In the genomic region with DNA sequence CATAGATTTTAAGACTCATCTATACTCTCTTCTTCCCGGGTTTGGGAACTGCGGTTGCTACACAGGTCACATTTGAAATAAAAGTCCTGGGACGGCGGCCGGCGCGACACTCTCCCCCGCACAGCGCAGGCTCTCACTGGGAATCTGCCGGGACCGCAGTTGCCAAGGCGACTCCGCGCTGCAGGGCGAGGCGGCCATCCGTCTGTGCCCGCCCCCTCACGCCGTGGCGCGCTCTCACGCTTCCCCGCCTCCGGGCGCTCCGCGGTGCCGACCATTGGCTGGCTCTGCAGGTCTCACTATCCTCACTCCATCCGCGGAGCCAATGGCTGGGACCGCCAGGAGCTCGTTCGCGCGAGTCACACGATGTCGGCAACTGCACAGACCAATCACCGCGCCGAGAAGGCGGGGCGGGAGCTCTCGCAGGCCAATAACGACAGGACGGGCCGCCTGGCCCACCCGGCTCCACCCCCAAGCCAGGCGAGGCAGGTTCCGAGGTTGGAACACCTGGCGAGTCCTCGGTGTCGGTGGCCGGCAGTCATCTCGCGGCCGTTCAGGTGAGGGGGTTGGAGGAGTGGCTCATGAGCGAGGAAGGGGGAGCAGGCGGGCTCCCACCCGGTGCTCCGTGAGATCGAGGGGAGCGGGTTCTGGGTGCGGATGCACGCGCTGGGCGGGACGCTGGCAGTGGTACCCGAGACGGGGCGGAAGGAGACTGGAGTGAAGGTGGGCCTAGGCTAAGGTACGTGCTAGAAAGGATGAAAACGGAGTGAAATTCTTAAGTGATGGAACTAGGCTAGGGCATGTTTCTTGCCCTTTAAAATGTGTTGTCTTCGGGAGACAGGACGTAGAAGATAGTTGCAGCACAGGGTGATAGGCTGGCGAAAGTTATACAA, we compare ENCODE assay signal across 1 cellular context.
TF ChIP-seq lines count a peak whose summit lies in the region.

MSMO1 (plus strand) TSS at position 459 of the 890 bp plus-strand sequence. CDS start 5,702 bp downstream, outside the sequence.

TF ChIP-seq in K562, 482 proteins besides CTCF, POLR2A, EP300 and RAD21 (continued from another document and continues in another):
- TF ChIP-seq, protein P1, sequence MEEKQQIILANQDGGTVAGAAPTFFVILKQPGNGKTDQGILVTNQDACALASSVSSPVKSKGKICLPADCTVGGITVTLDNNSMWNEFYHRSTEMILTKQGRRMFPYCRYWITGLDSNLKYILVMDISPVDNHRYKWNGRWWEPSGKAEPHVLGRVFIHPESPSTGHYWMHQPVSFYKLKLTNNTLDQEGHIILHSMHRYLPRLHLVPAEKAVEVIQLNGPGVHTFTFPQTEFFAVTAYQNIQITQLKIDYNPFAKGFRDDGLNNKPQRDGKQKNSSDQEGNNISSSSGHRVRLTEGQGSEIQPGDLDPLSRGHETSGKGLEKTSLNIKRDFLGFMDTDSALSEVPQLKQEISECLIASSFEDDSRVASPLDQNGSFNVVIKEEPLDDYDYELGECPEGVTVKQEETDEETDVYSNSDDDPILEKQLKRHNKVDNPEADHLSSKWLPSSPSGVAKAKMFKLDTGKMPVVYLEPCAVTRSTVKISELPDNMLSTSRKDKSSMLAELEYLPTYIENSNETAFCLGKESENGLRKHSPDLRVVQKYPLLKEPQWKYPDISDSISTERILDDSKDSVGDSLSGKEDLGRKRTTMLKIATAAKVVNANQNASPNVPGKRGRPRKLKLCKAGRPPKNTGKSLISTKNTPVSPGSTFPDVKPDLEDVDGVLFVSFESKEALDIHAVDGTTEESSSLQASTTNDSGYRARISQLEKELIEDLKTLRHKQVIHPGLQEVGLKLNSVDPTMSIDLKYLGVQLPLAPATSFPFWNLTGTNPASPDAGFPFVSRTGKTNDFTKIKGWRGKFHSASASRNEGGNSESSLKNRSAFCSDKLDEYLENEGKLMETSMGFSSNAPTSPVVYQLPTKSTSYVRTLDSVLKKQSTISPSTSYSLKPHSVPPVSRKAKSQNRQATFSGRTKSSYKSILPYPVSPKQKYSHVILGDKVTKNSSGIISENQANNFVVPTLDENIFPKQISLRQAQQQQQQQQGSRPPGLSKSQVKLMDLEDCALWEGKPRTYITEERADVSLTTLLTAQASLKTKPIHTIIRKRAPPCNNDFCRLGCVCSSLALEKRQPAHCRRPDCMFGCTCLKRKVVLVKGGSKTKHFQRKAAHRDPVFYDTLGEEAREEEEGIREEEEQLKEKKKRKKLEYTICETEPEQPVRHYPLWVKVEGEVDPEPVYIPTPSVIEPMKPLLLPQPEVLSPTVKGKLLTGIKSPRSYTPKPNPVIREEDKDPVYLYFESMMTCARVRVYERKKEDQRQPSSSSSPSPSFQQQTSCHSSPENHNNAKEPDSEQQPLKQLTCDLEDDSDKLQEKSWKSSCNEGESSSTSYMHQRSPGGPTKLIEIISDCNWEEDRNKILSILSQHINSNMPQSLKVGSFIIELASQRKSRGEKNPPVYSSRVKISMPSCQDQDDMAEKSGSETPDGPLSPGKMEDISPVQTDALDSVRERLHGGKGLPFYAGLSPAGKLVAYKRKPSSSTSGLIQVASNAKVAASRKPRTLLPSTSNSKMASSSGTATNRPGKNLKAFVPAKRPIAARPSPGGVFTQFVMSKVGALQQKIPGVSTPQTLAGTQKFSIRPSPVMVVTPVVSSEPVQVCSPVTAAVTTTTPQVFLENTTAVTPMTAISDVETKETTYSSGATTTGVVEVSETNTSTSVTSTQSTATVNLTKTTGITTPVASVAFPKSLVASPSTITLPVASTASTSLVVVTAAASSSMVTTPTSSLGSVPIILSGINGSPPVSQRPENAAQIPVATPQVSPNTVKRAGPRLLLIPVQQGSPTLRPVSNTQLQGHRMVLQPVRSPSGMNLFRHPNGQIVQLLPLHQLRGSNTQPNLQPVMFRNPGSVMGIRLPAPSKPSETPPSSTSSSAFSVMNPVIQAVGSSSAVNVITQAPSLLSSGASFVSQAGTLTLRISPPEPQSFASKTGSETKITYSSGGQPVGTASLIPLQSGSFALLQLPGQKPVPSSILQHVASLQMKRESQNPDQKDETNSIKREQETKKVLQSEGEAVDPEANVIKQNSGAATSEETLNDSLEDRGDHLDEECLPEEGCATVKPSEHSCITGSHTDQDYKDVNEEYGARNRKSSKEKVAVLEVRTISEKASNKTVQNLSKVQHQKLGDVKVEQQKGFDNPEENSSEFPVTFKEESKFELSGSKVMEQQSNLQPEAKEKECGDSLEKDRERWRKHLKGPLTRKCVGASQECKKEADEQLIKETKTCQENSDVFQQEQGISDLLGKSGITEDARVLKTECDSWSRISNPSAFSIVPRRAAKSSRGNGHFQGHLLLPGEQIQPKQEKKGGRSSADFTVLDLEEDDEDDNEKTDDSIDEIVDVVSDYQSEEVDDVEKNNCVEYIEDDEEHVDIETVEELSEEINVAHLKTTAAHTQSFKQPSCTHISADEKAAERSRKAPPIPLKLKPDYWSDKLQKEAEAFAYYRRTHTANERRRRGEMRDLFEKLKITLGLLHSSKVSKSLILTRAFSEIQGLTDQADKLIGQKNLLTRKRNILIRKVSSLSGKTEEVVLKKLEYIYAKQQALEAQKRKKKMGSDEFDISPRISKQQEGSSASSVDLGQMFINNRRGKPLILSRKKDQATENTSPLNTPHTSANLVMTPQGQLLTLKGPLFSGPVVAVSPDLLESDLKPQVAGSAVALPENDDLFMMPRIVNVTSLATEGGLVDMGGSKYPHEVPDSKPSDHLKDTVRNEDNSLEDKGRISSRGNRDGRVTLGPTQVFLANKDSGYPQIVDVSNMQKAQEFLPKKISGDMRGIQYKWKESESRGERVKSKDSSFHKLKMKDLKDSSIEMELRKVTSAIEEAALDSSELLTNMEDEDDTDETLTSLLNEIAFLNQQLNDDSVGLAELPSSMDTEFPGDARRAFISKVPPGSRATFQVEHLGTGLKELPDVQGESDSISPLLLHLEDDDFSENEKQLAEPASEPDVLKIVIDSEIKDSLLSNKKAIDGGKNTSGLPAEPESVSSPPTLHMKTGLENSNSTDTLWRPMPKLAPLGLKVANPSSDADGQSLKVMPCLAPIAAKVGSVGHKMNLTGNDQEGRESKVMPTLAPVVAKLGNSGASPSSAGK (IDR thresholded peaks at IDR 0.05): no peak
- TF ChIP-seq NR2C2 (CRISPR knock-in tag; IDR thresholded peaks at IDR 0.05) (no peak), NR2C2 (tag; IDR thresholded peaks at IDR 0.05) (no peak), NR3C1 (CRISPR knock-in tag; IDR thresholded peaks at IDR 0.05) (no peak), BHLHE40 (IDR thresholded peaks at IDR 0.05; ENCODE audit: low read length) (peak; percentile 67), ETS1 (conservative IDR thresholded peaks at IDR 0.05; ENCODE audit: control insufficient read depth, low read depth, low read length) (peak; percentile 32; the same call in 1 of the 2 replicates), ADNP (tag; IDR thresholded peaks at IDR 0.05) (no peak), SP2 (IDR thresholded peaks at IDR 0.05; ENCODE audit: extremely low read depth, low read depth, low read length, poor library complexity, severe bottlenecking) (peak; percentile 86), HINFP (tag; conservative IDR thresholded peaks at IDR 0.05; ENCODE audit: low read depth) (no peak), BRCA1 (IDR thresholded peaks at IDR 0.05) (no peak), BRCA1 (CRISPR knock-in tag; IDR thresholded peaks at IDR 0.05) (no peak), SUPT5H (IDR thresholded peaks at IDR 0.05) (peak; percentile 78), ZNF584 (CRISPR knock-in tag; IDR thresholded peaks at IDR 0.05; ENCODE audit: low read depth) (no peak), ZNF696 (CRISPR knock-in tag; conservative IDR thresholded peaks at IDR 0.05) (no peak), CBX2 (IDR thresholded peaks at IDR 0.05; ENCODE audit: insufficient read depth, low read length, poor library complexity, severe bottlenecking) (no peak), MAZ (CRISPR knock-in tag; conservative IDR thresholded peaks at IDR 0.05 in 1 of 2, IDR thresholded peaks at IDR 0.05 in 1 of 2) (peak; percentile 39 to 41; a peak in 2 of 4 replicates), ZEB2 (IDR thresholded peaks at IDR 0.05) (peak; percentile 70), ZNF589 (CRISPR knock-in tag; IDR thresholded peaks at IDR 0.05; ENCODE audit: low read depth) (no peak), ZNF165 (CRISPR knock-in tag; IDR thresholded peaks at IDR 0.05; ENCODE audit: borderline replicate concordance) (no peak), U2AF2 (optimal IDR thresholded peaks at IDR 0.05; ENCODE audit: low read depth, low read length) (no peak), ZNF12 (CRISPR knock-in tag; IDR thresholded peaks at IDR 0.05) (no peak), NCOA6 (IDR thresholded peaks at IDR 0.05) (no peak), CUX1 (CRISPR knock-in tag; IDR thresholded peaks at IDR 0.05) (no peak), E2F4 (CRISPR knock-in tag; IDR thresholded peaks at IDR 0.05; ENCODE audit: low read depth) (0 out of 2 replicates have a peak, but pooled peaks have one; percentile 43), NCOA2 (IDR thresholded peaks at IDR 0.05; ENCODE audit: partially characterized antibody in 2 of 2) (no peak), ATF7 (IDR thresholded peaks at IDR 0.05) (peak; percentile 83), ZNF507 (tag; conservative IDR thresholded peaks at IDR 0.05) (no peak), ZNF263 (CRISPR knock-in tag; IDR thresholded peaks at IDR 0.05; ENCODE audit: borderline replicate concordance) (no peak), EHMT2 (IDR thresholded peaks at IDR 0.05) (no peak)
- TF ChIP-seq, protein P2, sequence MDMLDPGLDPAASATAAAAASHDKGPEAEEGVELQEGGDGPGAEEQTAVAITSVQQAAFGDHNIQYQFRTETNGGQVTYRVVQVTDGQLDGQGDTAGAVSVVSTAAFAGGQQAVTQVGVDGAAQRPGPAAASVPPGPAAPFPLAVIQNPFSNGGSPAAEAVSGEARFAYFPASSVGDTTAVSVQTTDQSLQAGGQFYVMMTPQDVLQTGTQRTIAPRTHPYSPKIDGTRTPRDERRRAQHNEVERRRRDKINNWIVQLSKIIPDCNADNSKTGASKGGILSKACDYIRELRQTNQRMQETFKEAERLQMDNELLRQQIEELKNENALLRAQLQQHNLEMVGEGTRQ (CRISPR knock-in tag; IDR thresholded peaks at IDR 0.05): no peak
- TF ChIP-seq, protein P3, sequence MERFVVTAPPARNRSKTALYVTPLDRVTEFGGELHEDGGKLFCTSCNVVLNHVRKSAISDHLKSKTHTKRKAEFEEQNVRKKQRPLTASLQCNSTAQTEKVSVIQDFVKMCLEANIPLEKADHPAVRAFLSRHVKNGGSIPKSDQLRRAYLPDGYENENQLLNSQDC (CRISPR knock-in tag; IDR thresholded peaks at IDR 0.05): no peak
